In genomic region chr22:48361099-48361639, GRCh38 we compare ENCODE assay signal across 9 cellular contexts.
"Had no signal": no experiment of that assay in that cellular context is flagged by ENCODE, and none has a peak within 500 bp of the region (broad histone marks: within the 10 kb centered on the region; RNA-seq: fewer than 3 reads in every experiment).

No MANE protein-coding gene starts in this region.

- H3K27ac Mint-ChIP-seq: GM23338, HFFc6, IgD-negative memory B cell had no signal

- ATAC-seq: GM23338, HCT116 had no signal

- H3K9me3 Mint-ChIP-seq: GM23338, IgD-negative memory B cell had no signal

- H3K9me3 ChIP-seq: HAP-1 had no signal

- H3K4me3 ChIP-seq: GM23338, HAP-1 had no signal

- H3K27ac ChIP-seq: HL-60, KMS-11 had no signal

- H3K36me3 ChIP-seq: HAP-1 had no signal

- H3K4me2 ChIP-seq: GM23338, KMS-11 had no signal

- DNase-seq: H7, HFFc6, KBM-7 had no signal

- H2AFZ ChIP-seq: GM23338 had no signal

- H3K36me3 Mint-ChIP-seq: IgD-negative memory B cell had no signal

- H3K4me3 Mint-ChIP-seq: GM23338, HFFc6, IgD-negative memory B cell had no signal

- H3K4me1 ChIP-seq: HAP-1 had no signal

- H3K9ac ChIP-seq: KMS-11 had no signal
